In genomic region chr9:81522721-81523551, GRCh38 we compare ENCODE assay signal across 9 cellular contexts.
DNase-seq lines count a peak whose midpoint lies in the region; ATAC-seq and TF ChIP-seq lines count a peak whose summit lies in the region.
"Had no signal": no experiment of that assay in that cellular context is flagged by ENCODE, and none has a peak within 500 bp of the region (broad histone marks: within the 10 kb centered on the region; RNA-seq: fewer than 3 reads in every experiment).

No MANE protein-coding gene starts in this region.

- intact Hi-C loops in breast epithelium (cut with DNase I; ENCODE audit: low total_unique reads): no loop called here

- ATAC-seq in HG02938 (IDR thresholded peaks at IDR 0.05; ENCODE audit: unreplicated experiment): no peak
- ATAC-seq: naive thymus-derived CD8-positive, alpha-beta T cell had no signal

- H3K9me3 ChIP-seq in HEK293 (ENCODE audit: control insufficient read depth, insufficient read depth, low read depth, low read length) (no peaks in the 10 kb centered on the region), breast epithelium (no peaks in the 10 kb centered on the region), tibial nerve (no peaks in the 10 kb centered on the region)

- peak in 1 of 2 donors; percentile 28 for TF ChIP-seq EP300 in tibial nerve (IDR thresholded peaks at IDR 0.05)

- H3K27me3 ChIP-seq in breast epithelium: no peaks in the 10 kb centered on the region
- no peaks in the 10 kb centered on the region for H3K27me3 ChIP-seq in tibial nerve

- H3K4me1 ChIP-seq in HEK293 (ENCODE audit: control insufficient read depth, insufficient read depth, low read length): 0 out of 2 replicates have a peak, but pooled peaks cover 2% of the 10 kb centered on the region
- no peaks in the 10 kb centered on the region for H3K4me1 ChIP-seq in breast epithelium
- H3K4me1 ChIP-seq in tibial nerve: peaks cover 0 to 5% (median 0%) of the 10 kb centered on the region in 4 donors

- H3K36me3 ChIP-seq in HEK293 (ENCODE audit: control insufficient read depth in 2 of 2, insufficient read depth in 1 of 2, low read length in 2 of 2): no peaks in the 10 kb centered on the region
- H3K36me3 ChIP-seq in breast epithelium: no peaks in the 10 kb centered on the region
- H3K36me3 ChIP-seq in tibial nerve: no peaks in the 10 kb centered on the region

- POLR2A ChIA-PET in HEK293 (lab: Yijun Ruan, JAX): no interaction called here

- CTCF ChIA-PET in HEK293 (lab: Yijun Ruan, JAX): interaction anchor here (0.6 to 1.7 kb wide), 21 partner anchors 8 to 1083 kb away, joined by 3 to 15 read pairs (median 4); no protein-coding TSS in a partner anchor

- DNase-seq in Caki2 (ENCODE audit: low read depth) (peak; percentile 45), NCI-H2081 treated with DMSO at 0.1 percent for 48 hours (lab: John Stamatoyannopoulos, UW) (peak; percentile 24), breast epithelium (ENCODE audit: low spot score in 2 of 2) (no peak), kidney tubule cell (ENCODE audit: low spot score) (peak; percentile 75), tibial nerve (ENCODE audit: low spot score in 2 of 2) (peak in 1 of 2 donors; percentile 51)
- no peak for DNase-seq in activated effector memory CD4-positive, alpha-beta T cell treated with Interleukin-2 at 50 U/mL for 16 hours

- in situ Hi-C loops in Caki2 (cut with HindIII; ENCODE audit: low pct_unique_long_range_greater_than_20kb, low sequenced_read_pairs): no loop called here

- TF ChIP-seq CTCF in HEK293 (tag by site-specific recombination; IDR thresholded peaks at IDR 0.05) (no peak; the same call in 1 of the 2 replicates), breast epithelium (IDR thresholded peaks at IDR 0.05) (peak; percentile 33 to 57 (median 34)), tibial nerve (IDR thresholded peaks at IDR 0.05) (peak; percentile 35 to 75 (median 48))

- WGBS in tibial nerve, 2 donors: 57 to 58% methylated on average over 8 of the region's 8 CpGs

- H3K4me3 ChIP-seq in HEK293 (ENCODE audit: low read depth, low read length) (no peak overlapping the region), breast epithelium (peak overlapping the region in 1 of 3 donors; percentile 15), tibial nerve (peak overlapping the region in 1 of 4 donors; percentile 17)

- TF ChIP-seq POLR2A in breast epithelium (IDR thresholded peaks at IDR 0.05) (no peak), tibial nerve (IDR thresholded peaks at IDR 0.05) (no peak)

- H3K27ac ChIP-seq in HEK293 (ENCODE audit: extremely low read depth, low read depth, low read length): no peak overlapping the region
- peak overlapping the region; percentile 4 to 38 for H3K27ac ChIP-seq in breast epithelium
- H3K27ac ChIP-seq in tibial nerve: no peak overlapping the region

TF ChIP-seq in HEK293, 187 proteins besides CTCF, POLR2A, EP300 and RAD21:
- TF ChIP-seq, protein P1, sequence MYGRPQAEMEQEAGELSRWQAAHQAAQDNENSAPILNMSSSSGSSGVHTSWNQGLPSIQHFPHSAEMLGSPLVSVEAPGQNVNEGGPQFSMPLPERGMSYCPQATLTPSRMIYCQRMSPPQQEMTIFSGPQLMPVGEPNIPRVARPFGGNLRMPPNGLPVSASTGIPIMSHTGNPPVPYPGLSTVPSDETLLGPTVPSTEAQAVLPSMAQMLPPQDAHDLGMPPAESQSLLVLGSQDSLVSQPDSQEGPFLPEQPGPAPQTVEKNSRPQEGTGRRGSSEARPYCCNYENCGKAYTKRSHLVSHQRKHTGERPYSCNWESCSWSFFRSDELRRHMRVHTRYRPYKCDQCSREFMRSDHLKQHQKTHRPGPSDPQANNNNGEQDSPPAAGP (tag by site-specific recombination; IDR thresholded peaks at IDR 0.05): no peak
- TF ChIP-seq SP2 (tag by site-specific recombination; IDR thresholded peaks at IDR 0.05) (no peak), SCRT1 (tag by site-specific recombination; IDR thresholded peaks at IDR 0.05; ENCODE audit: borderline replicate concordance) (no peak), ZNF654 (tag by site-specific recombination; IDR thresholded peaks at IDR 0.05; ENCODE audit: low read depth) (peak; percentile 40), PRDM4 (tag by site-specific recombination; IDR thresholded peaks at IDR 0.05) (0 out of 2 replicates have a peak, but pooled peaks have one; percentile 35), TRIM28 (IDR thresholded peaks at IDR 0.05; ENCODE audit: borderline replicate concordance, low read length) (0 out of 2 replicates have a peak, but pooled peaks have one; percentile 22), ZFHX2 (tag by site-specific recombination; conservative IDR thresholded peaks at IDR 0.05) (no peak), ZNF184 (tag by site-specific recombination; IDR thresholded peaks at IDR 0.05) (no peak), ZNF561 (tag by site-specific recombination; IDR thresholded peaks at IDR 0.05; ENCODE audit: borderline replicate concordance) (no peak), KLF9 (tag by site-specific recombination; IDR thresholded peaks at IDR 0.05; ENCODE audit: low read depth) (no peak), ZNF660 (tag by site-specific recombination; IDR thresholded peaks at IDR 0.05) (peak; percentile 44; the same call in 1 of the 2 replicates), ZNF513 (tag by site-specific recombination; IDR thresholded peaks at IDR 0.05) (no peak)
- TF ChIP-seq, protein P2, sequence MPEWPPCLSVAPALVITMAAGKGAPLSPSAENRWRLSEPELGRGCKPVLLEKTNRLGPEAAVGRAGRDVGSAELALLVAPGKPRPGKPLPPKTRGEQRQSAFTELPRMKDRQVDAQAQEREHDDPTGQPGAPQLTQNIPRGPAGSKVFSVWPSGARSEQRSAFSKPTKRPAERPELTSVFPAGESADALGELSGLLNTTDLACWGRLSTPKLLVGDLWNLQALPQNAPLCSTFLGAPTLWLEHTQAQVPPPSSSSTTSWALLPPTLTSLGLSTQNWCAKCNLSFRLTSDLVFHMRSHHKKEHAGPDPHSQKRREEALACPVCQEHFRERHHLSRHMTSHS (tag by site-specific recombination; IDR thresholded peaks at IDR 0.05): no peak

Comparison
In these comparisons a context has a peak if more than half of its experiments do, and no peak if none do; other contexts are left out.
1. DNase-seq: peak in Caki2 (single experiment), NCI-H2081 treated with DMSO at 0.1 percent for 48 hours (single experiment) and kidney tubule cell (single experiment); none in breast epithelium (0 of 2) and activated effector memory CD4-positive, alpha-beta T cell treated with Interleukin-2 at 50 U/mL for 16 hours (single experiment).
2. H3K27ac ChIP-seq: peak in breast epithelium (2 of 2); none in HEK293 (single experiment) and tibial nerve (0 of 4).